ENCODE assay signal across 8 cellular contexts in genomic region chr12:120438495-120439198, GRCh38. TPM values are rescaled to one million over a fixed set of nuclear protein-coding genes. Genes with fewer than 3 reads are reported as not detected.
A peak's percentile ranks its signal among the peaks of the same experiment; 100 is the strongest.
DNase-seq lines count a peak whose midpoint lies in the region; FAIRE-seq and TF ChIP-seq lines count a peak whose summit lies in the region.

No MANE protein-coding gene starts in this region.

- BruUV-seq in A673 (replicated peaks; lab: Mats Ljungman, UMichigan) = TSS peak; percentile 80

- H3K4me2 ChIP-seq in astrocyte (ENCODE audit: low read length) = peak overlapping the region; percentile 95

- H4K20me1 ChIP-seq in astrocyte (ENCODE audit: insufficient read depth, low read length) = peaks cover 27% of the 10 kb centered on the region

- H3K4me3 ChIP-seq in A673 (ENCODE audit: low read depth, low read length, poor library complexity, severe bottlenecking) = peak overlapping the region; percentile 74
- peak overlapping the region; percentile 88 for H3K4me3 ChIP-seq in astrocyte (ENCODE audit: insufficient read depth, low read depth, low read length)
- peak overlapping the region; percentile 78 to 93 (median 84) for H3K4me3 ChIP-seq in liver (ENCODE audit: low read depth in 1 of 3, low read length in 3 of 3)

- CTCF ChIA-PET in A673 (lab: Charles Lee) = interaction anchor here (0.6 to 0.7 kb wide), 2 partner anchors 81 to 141 kb away, joined by 3 read pairs; no protein-coding TSS in a partner anchor

- H3K4me1 ChIP-seq in A673 (ENCODE audit: insufficient read depth, low read length, poor library complexity, severe bottlenecking) (peaks cover 12% of the 10 kb centered on the region), astrocyte (ENCODE audit: insufficient read depth, low read length) (peaks cover 13% of the 10 kb centered on the region), liver (ENCODE audit: control insufficient read depth in 4 of 4, insufficient read depth in 4 of 4, low read length in 3 of 4) (peaks cover 4 to 19% (median 15%) of the 10 kb centered on the region in 4 donors)

- H3K9me3 Mint-ChIP-seq in HFFc6 (no peaks in the 10 kb centered on the region), astrocyte (ENCODE audit: unreplicated experiment) (no peaks in the 10 kb centered on the region), type B pancreatic cell (no peaks in the 10 kb centered on the region)

- H3K36me3 Mint-ChIP-seq in HFFc6 (ENCODE audit: low read depth) = peaks cover 9% of the 10 kb centered on the region
- peaks cover 3% of the 10 kb centered on the region for H3K36me3 Mint-ChIP-seq in astrocyte (ENCODE audit: low read depth, unreplicated experiment)
- H3K36me3 Mint-ChIP-seq in type B pancreatic cell = peaks cover 1% of the 10 kb centered on the region

- peak overlapping the region; percentile 69 for H3K27ac ChIP-seq in A673 (ENCODE audit: low read depth, low read length, poor library complexity, severe bottlenecking)
- peak overlapping the region; percentile 68 for H3K27ac ChIP-seq in astrocyte (ENCODE audit: low read depth, low read length)
- peak overlapping the region in 1 of 2 donors; percentile 49 for H3K27ac ChIP-seq in liver (ENCODE audit: low read depth in 1 of 2, low read length in 2 of 2)

- POLR2A ChIA-PET in A673 (lab: Charles Lee; ENCODE audit: low non-redundant PET) = interaction anchor here (0.6 kb wide), 1 partner anchor 71 kb away, joined by 3 read pairs; no protein-coding TSS in a partner anchor

- no peaks in the 10 kb centered on the region; the same call in 1 of the 2 replicates for H3K27me3 Mint-ChIP-seq in HFFc6 (ENCODE audit: insufficient read depth)
- no peaks in the 10 kb centered on the region for H3K27me3 Mint-ChIP-seq in astrocyte (ENCODE audit: low read depth, unreplicated experiment)
- H3K27me3 Mint-ChIP-seq in type B pancreatic cell = no peaks in the 10 kb centered on the region

- no peak for TF ChIP-seq RAD21 in liver (IDR thresholded peaks at IDR 0.05)

- H3K9me3 ChIP-seq in A673 (ENCODE audit: low read depth, low read length, poor library complexity, severe bottlenecking) = no peaks in the 10 kb centered on the region
- H3K9me3 ChIP-seq in astrocyte (ENCODE audit: insufficient read depth, low read depth, low read length) = no peaks in the 10 kb centered on the region
- no peaks in the 10 kb centered on the region for H3K9me3 ChIP-seq in liver (ENCODE audit: control insufficient read depth in 4 of 4, low read length in 3 of 4)

- peaks cover 32% of the 10 kb centered on the region for H3K36me3 ChIP-seq in A673 (ENCODE audit: insufficient read depth, low read length, poor library complexity, severe bottlenecking)
- peaks cover 18% of the 10 kb centered on the region for H3K36me3 ChIP-seq in astrocyte (ENCODE audit: insufficient read depth, low read length)
- H3K36me3 ChIP-seq in liver (ENCODE audit: control insufficient read depth in 4 of 4, insufficient read depth in 3 of 4, low read depth in 1 of 4, low read length in 3 of 4) = peaks cover 4 to 11% (median 7%) of the 10 kb centered on the region in 4 donors

- no peak for FAIRE-seq in astrocyte (lab: Jason Lieb, UNC)

- DNase-seq in A673 (ENCODE audit: low spot score) (no peak), HFFc6 (no peak), astrocyte (ENCODE audit: low read depth) (no peak), type B pancreatic cell (ENCODE audit: extremely low spot score, unreplicated experiment) (no peak), NCI-H2196 (lab: John Stamatoyannopoulos, UW; ENCODE audit: unreplicated experiment) (no peak), dedifferentiated amniotic fluid mesenchymal stem cell (ENCODE audit: extremely low spot score) (no peak), NCI-H2171 (lab: John Stamatoyannopoulos, UW) (no peak)

- H3K4me3 Mint-ChIP-seq in HFFc6 (peak overlapping the region; percentile 94), astrocyte (ENCODE audit: unreplicated experiment) (peak overlapping the region; percentile 97), type B pancreatic cell (peak overlapping the region; percentile 99)

- H3K27ac Mint-ChIP-seq in HFFc6 = peak overlapping the region; percentile 74
- H3K27ac Mint-ChIP-seq in astrocyte (ENCODE audit: unreplicated experiment) = no peak overlapping the region
- H3K27ac Mint-ChIP-seq in type B pancreatic cell = peak overlapping the region; percentile 85

- WGBS in liver = 27% methylated on average over 17 of the region's 17 CpGs

- intact Hi-C loops in A673 (cut with micrococcal nuclease; ENCODE audit: unreplicated experiment) = loop anchor here (10.0 kb wide), 2 partner anchors 114 to 214 kb away; partner anchors contain the start of gene PLA2G1B

- no peaks in the 10 kb centered on the region for H3K27me3 ChIP-seq in A673 (replicated peaks; ENCODE audit: insufficient read depth, low read depth, low read length, poor library complexity)
- H3K27me3 ChIP-seq in astrocyte (ENCODE audit: insufficient read depth, low read length) = no peaks in the 10 kb centered on the region
- no peaks in the 10 kb centered on the region for H3K27me3 ChIP-seq in liver (ENCODE audit: control insufficient read depth in 4 of 4, insufficient read depth in 4 of 4, low read length in 3 of 4)

- TF ChIP-seq CTCF in A673 (conservative IDR thresholded peaks at IDR 0.05; ENCODE audit: low read depth, low read length) (no peak), HFFc6 (IDR thresholded peaks at IDR 0.05) (no peak), astrocyte (IDR thresholded peaks at IDR 0.05; ENCODE audit: insufficient read depth, low read depth, low read length) (no peak), liver (IDR thresholded peaks at IDR 0.05; ENCODE audit: low read depth, low read length, missing input control) (no peak), type B pancreatic cell (conservative IDR thresholded peaks at IDR 0.05) (no peak)

- H2AFZ ChIP-seq in astrocyte (ENCODE audit: low read depth, low read length) = peak overlapping the region; percentile 99

- peaks cover 21% of the 10 kb centered on the region for H3K4me1 Mint-ChIP-seq in HFFc6 (ENCODE audit: low read depth)
- H3K4me1 Mint-ChIP-seq in astrocyte (ENCODE audit: low read depth, unreplicated experiment) = peaks cover 2% of the 10 kb centered on the region
- peaks cover 17% of the 10 kb centered on the region for H3K4me1 Mint-ChIP-seq in type B pancreatic cell (ENCODE audit: unreplicated experiment)

- H3K79me2 ChIP-seq in astrocyte (ENCODE audit: insufficient read depth, low read length) = peaks cover 50% of the 10 kb centered on the region

- H3K9ac ChIP-seq in astrocyte (ENCODE audit: low read length) = peak overlapping the region; percentile 89
- H3K9ac ChIP-seq in liver (ENCODE audit: low read depth in 1 of 2, low read length in 2 of 2) = peak overlapping the region in 1 of 2 donors; percentile 17

TF ChIP-seq in liver, 16 proteins besides CTCF, POLR2A, EP300 and RAD21 (continues in another document):
- TF ChIP-seq NR2F2 (IDR thresholded peaks at IDR 0.05) (no peak), ZBTB33 (IDR thresholded peaks at IDR 0.05) (no peak), GABPA (IDR thresholded peaks at IDR 0.05 in 1 of 2, conservative IDR thresholded peaks at IDR 0.05 in 1 of 2) (no peak), YY1 (IDR thresholded peaks at IDR 0.05) (no peak), MAX (IDR thresholded peaks at IDR 0.05) (no peak), FOXA1 (IDR thresholded peaks at IDR 0.05) (no peak), FOXA2 (IDR thresholded peaks at IDR 0.05) (no peak)

RNA-seq across cellular contexts. Expression of gene COX6A1, which starts 0.7 kb away (rescaled TPM):
- total RNA-seq in A673 (2021) (435 and 460 TPM in 2 replicates), astrocyte (388 and 394 TPM in 2 replicates), liver (100 to 1,000 TPM; 338 to 451 TPM), type B pancreatic cell (ENCODE audit: low replicate concordance) (400 and 501 TPM in 2 replicates)
- 100 to 1,000 TPM; 356 to 391 (median 373) TPM for total RNA-seq in HFFc6 (2021; fragmentation: NEBNext Ultra II Directional; extraction: Animal tissue kit (Norgen Biotek cat#: 25700))
- polyA plus RNA-seq in liver = 100 to 1,000 TPM; 621 to 910 TPM

RNA-seq across cellular contexts. Expression of gene TRIAP1, which starts 7.5 kb away (rescaled TPM):
- total RNA-seq in A673 (2021) (29.4 and 36.4 TPM in 2 replicates), astrocyte (43.6 and 54.0 TPM in 2 replicates), liver (10 to 100 TPM; 11.9 to 13.3 TPM), type B pancreatic cell (ENCODE audit: low replicate concordance) (46.6 and 65.2 TPM in 2 replicates)
- 10 to 100 TPM; 37.9 to 49.0 (median 41.6) TPM for total RNA-seq in HFFc6 (2021; fragmentation: NEBNext Ultra II Directional; extraction: Animal tissue kit (Norgen Biotek cat#: 25700))
- polyA plus RNA-seq in liver = 10 to 100 TPM; 24.7 to 39.9 TPM

RNA-seq across cellular contexts. Expression of gene GATC, which starts 7.6 kb away (rescaled TPM):
- total RNA-seq in A673 (2021) (40.2 and 42.4 TPM in 2 replicates), astrocyte (17.8 and 28.8 TPM in 2 replicates), liver (10 to 100 TPM; 13.0 to 15.5 TPM), type B pancreatic cell (ENCODE audit: low replicate concordance) (27.7 and 33.9 TPM in 2 replicates)
- 10 to 100 TPM; 16.3 to 30.9 (median 24.0) TPM for total RNA-seq in HFFc6 (2021; fragmentation: NEBNext Ultra II Directional; extraction: Animal tissue kit (Norgen Biotek cat#: 25700))
- polyA plus RNA-seq in liver = 10 to 100 TPM in 1 of 2 donors, 1 to 10 TPM in 1; 8.9 to 13.5 TPM

RNA-seq across cellular contexts. Expression of gene SRSF9, which starts 30.9 kb away (rescaled TPM):
- total RNA-seq in A673 (2021) (308 and 328 TPM in 2 replicates), astrocyte (216 and 223 TPM in 2 replicates), liver (10 to 100 TPM; 45.3 to 83.9 TPM), type B pancreatic cell (ENCODE audit: low replicate concordance) (226 and 248 TPM in 2 replicates)
- 100 to 1,000 TPM; 232 to 247 (median 238) TPM for total RNA-seq in HFFc6 (2021; fragmentation: NEBNext Ultra II Directional; extraction: Animal tissue kit (Norgen Biotek cat#: 25700))
- 10 to 100 TPM; 62.6 to 98.5 TPM for polyA plus RNA-seq in liver

RNA-seq across cellular contexts. Expression of gene DYNLL1, which starts 57.3 kb away (rescaled TPM):
- total RNA-seq in A673 (2021) (546 and 617 TPM in 2 replicates), astrocyte (490 and 500 TPM in 2 replicates), liver (100 to 1,000 TPM; 101 to 143 TPM), type B pancreatic cell (ENCODE audit: low replicate concordance) (403 and 451 TPM in 2 replicates)
- total RNA-seq in HFFc6 (2021; fragmentation: NEBNext Ultra II Directional; extraction: Animal tissue kit (Norgen Biotek cat#: 25700)) = 100 to 1,000 TPM; 530 to 650 (median 609) TPM
- 100 to 1,000 TPM; 224 to 275 TPM for polyA plus RNA-seq in liver
